In genomic region chr12:68794653-68795253, GRCh38 we compare ENCODE assay signal across 18 cellular contexts. TPM values are rescaled to one million over a fixed set of nuclear protein-coding genes. Genes with fewer than 3 reads are reported as not detected.
DNase-seq lines count a peak whose midpoint lies in the region; ATAC-seq and TF ChIP-seq lines count a peak whose summit lies in the region.
"Had no signal": no experiment of that assay in that cellular context is flagged by ENCODE, and none has a peak within 500 bp of the region (broad histone marks: within the 10 kb centered on the region; RNA-seq: fewer than 3 reads in every experiment).

No MANE protein-coding gene starts in this region.

- in situ Hi-C loops in ACHN (cut with HindIII; ENCODE audit: low pct_ligation_motif_present, low pct_unique_long_range_greater_than_20kb, low sequenced_read_pairs): no loop called here
- in situ Hi-C loops in IMR-90 (cut with MboI; ENCODE audit: low sequenced_read_pairs): no loop called here

- H3K27me3 Mint-ChIP-seq in activated T-helper 17 cell treated with anti-CD3 and anti-CD28 coated beads, Interleukin-2, amount 50 U/mL, for 72 hours: no peaks in the 10 kb centered on the region

- H3K4ac ChIP-seq in IMR-90 (ENCODE audit: low read depth, low read length): peak overlapping the region; percentile 3; the same call in 1 of the 2 replicates

- H3K4me2 ChIP-seq in IMR-90 (ENCODE audit: low read depth, low read length): no peak overlapping the region

- no peak overlapping the region for H2AFZ ChIP-seq in IMR-90 (replicated peaks; ENCODE audit: low read length, poor library complexity)

- no peak overlapping the region for H3K23ac ChIP-seq in IMR-90 (ENCODE audit: low read depth, low read length)

- no peak for TF ChIP-seq RAD21 in IMR-90 (IDR thresholded peaks at IDR 0.05; ENCODE audit: low read length)

- intact Hi-C loops in IMR-90 (cut with micrococcal nuclease): no loop called here

- H3K9me3 Mint-ChIP-seq in activated T-helper 17 cell treated with anti-CD3 and anti-CD28 coated beads, Interleukin-2, amount 50 U/mL, for 72 hours: no peaks in the 10 kb centered on the region

- H3K9me1 ChIP-seq in IMR-90 (ENCODE audit: insufficient read depth, low read length): peaks cover 9% of the 10 kb centered on the region; the same call in 1 of the 2 replicates

- H3K4me1 ChIP-seq in IMR-90 (ENCODE audit: control insufficient read depth, insufficient read depth, low read length): no peaks in the 10 kb centered on the region; the same call in 1 of the 2 replicates
- H3K4me1 ChIP-seq: HAP-1, tibial artery had no signal

- no peak for TF ChIP-seq CTCF in IMR-90 (conservative IDR thresholded peaks at IDR 0.05; ENCODE audit: low read depth, low read length)
- TF ChIP-seq CTCF in foreskin fibroblast (IDR thresholded peaks at IDR 0.05; ENCODE audit: low read depth, low read length): no peak

- no peaks in the 10 kb centered on the region for H4K20me1 ChIP-seq in IMR-90 (ENCODE audit: insufficient read depth, low read length)

- H4K91ac ChIP-seq in IMR-90 (ENCODE audit: insufficient read depth, low read depth, low read length): no peak overlapping the region

- BruUV-seq in IMR-90 (replicated peaks; lab: Mats Ljungman, UMichigan): no TSS peak

- H3K14ac ChIP-seq in IMR-90 (replicated peaks; ENCODE audit: low read depth, low read length): no peak overlapping the region; the same call in 1 of the 2 replicates

- H3K27me3 ChIP-seq in IMR-90 (ENCODE audit: control insufficient read depth, insufficient read depth, low read length): no peaks in the 10 kb centered on the region
- H3K27me3 ChIP-seq: tibial artery had no signal

- TF ChIP-seq POLR2A in IMR-90 (IDR thresholded peaks at IDR 0.05; ENCODE audit: low read depth, low read length): no peak

- H4K5ac ChIP-seq in IMR-90 (ENCODE audit: low read depth, low read length): no peak overlapping the region

- H3K9me3 ChIP-seq in IMR-90 (ENCODE audit: control insufficient read depth, insufficient read depth, low read length): no peaks in the 10 kb centered on the region
- H3K9me3 ChIP-seq: HAP-1, tibial artery had no signal

- no CpG with 5 or more reads among the region's 3 CpGs for WGBS in IMR-90 (ENCODE audit: extremely low coverage in 2 of 2, insufficient read length in 1 of 2), 2 experiments

- peak overlapping the region; percentile 3; the same call in 1 of the 2 replicates for H2BK120ac ChIP-seq in IMR-90 (ENCODE audit: low read depth, low read length)

- H3K36me3 ChIP-seq in IMR-90 (ENCODE audit: control insufficient read depth, insufficient read depth, low read length): no peaks in the 10 kb centered on the region
- H3K36me3 ChIP-seq: HAP-1, tibial artery had no signal

- H3K4me3 ChIP-seq in IMR-90 (ENCODE audit: insufficient read depth, low read depth, low read length) (no peak overlapping the region), foreskin fibroblast (ENCODE audit: low read depth in 1 of 2, low read length in 2 of 2) (no peak overlapping the region)
- H3K4me3 ChIP-seq: HAP-1, tibial artery had no signal

- H2AK5ac ChIP-seq in IMR-90 (ENCODE audit: low read depth, low read length): no peak overlapping the region

- H3K4me3 Mint-ChIP-seq in activated T-helper 17 cell treated with anti-CD3 and anti-CD28 coated beads, Interleukin-2, amount 50 U/mL, for 72 hours: no peak overlapping the region

- dilution Hi-C loops in IMR-90 (cut with HindIII; ENCODE audit: low sequenced_read_pairs, unreplicated experiment): no loop called here

- H3K18ac ChIP-seq in IMR-90 (ENCODE audit: low read depth, low read length): no peak overlapping the region; the same call in 1 of the 2 replicates

- peak; percentile 97 for ATAC-seq in IMR-90 (ENCODE audit: low read depth)
- ATAC-seq in activated T-helper 17 cell treated with anti-CD3 and anti-CD28 coated beads, Interleukin-2, amount 50 U/mL, for 72 hours (replicated peaks): peak; percentile 59
- ATAC-seq: right cardiac atrium had no signal

- peak overlapping the region; percentile 37 for H3K27ac ChIP-seq in IMR-90 (ENCODE audit: insufficient read depth, low read length)
- H3K27ac ChIP-seq: tibial artery had no signal

- no peak overlapping the region for H3K9ac ChIP-seq in IMR-90 (ENCODE audit: low read depth, low read length)

- H4K8ac ChIP-seq in IMR-90 (ENCODE audit: low read depth in 2 of 2, low read length in 2 of 2): peak overlapping the region in 1 of 2 experiments; percentile 32; a peak in 1 of 4 replicates

- H2BK20ac ChIP-seq in IMR-90 (ENCODE audit: low read depth, low read length): 0 out of 2 replicates have a peak overlapping the region, but pooled peaks have one; percentile 65

- peak overlapping the region; percentile 67 for H2BK5ac ChIP-seq in IMR-90 (ENCODE audit: low read depth, low read length, poor library complexity, severe bottlenecking)

- H3K27ac Mint-ChIP-seq in activated T-helper 17 cell treated with anti-CD3 and anti-CD28 coated beads, Interleukin-2, amount 50 U/mL, for 72 hours: no peak overlapping the region

- no peak overlapping the region for H3K56ac ChIP-seq in IMR-90 (ENCODE audit: extremely low read depth, insufficient read depth, low read length)

- CTCF ChIA-PET in IMR-90 (lab: Yijun Ruan, JAX): no interaction called here

- H3K79me1 ChIP-seq in IMR-90 (ENCODE audit: low read depth in 1 of 2, low read length in 2 of 2): no peaks in the 10 kb centered on the region

- no peaks in the 10 kb centered on the region for H3K4me1 Mint-ChIP-seq in activated T-helper 17 cell treated with anti-CD3 and anti-CD28 coated beads, Interleukin-2, amount 50 U/mL, for 72 hours

- DNase-seq in ACHN (peak; percentile 24), IMR-90 (peak; percentile 86), foreskin fibroblast (peak; percentile 77 to 86), HuH-7 (ENCODE audit: low spot score) (no peak), T-helper 2 cell (no peak), NCI-H69 (lab: John Stamatoyannopoulos, UW) (no peak), NCI-H1092 (lab: John Stamatoyannopoulos, UW) (no peak)
- DNase-seq: activated gamma-delta T cell treated with Interleukin-2 at 50 U/mL for 16 hours; effector CD4-positive, alpha-beta T cell; KBM-7; mesendoderm; NCI-H1417 treated with DMSO at 0.1 percent for 48 hours; NCI-H2227 treated with DMSO at 0.1 percent for 48 hours; right cardiac atrium; stimulated activated CD4-positive, alpha-beta T cell treated with anti-CD3 and anti-CD28 coated beads, Interleukin-4, amount 100 ng/mL, for 1 hour; tibial artery had no signal

- H2AK9ac ChIP-seq in IMR-90 (replicated peaks; ENCODE audit: low read depth, low read length, poor library complexity): no peak overlapping the region

- POLR2A ChIA-PET in IMR-90 (lab: Charles Lee; ENCODE audit: unreplicated experiment): interaction anchor here (0.5 kb wide), 1 partner anchor 14 kb away, joined by 4 read pairs; no protein-coding TSS in a partner anchor

- H3K36me3 Mint-ChIP-seq in activated T-helper 17 cell treated with anti-CD3 and anti-CD28 coated beads, Interleukin-2, amount 50 U/mL, for 72 hours (ENCODE audit: low read depth): no peaks in the 10 kb centered on the region

- no peak overlapping the region for H2BK15ac ChIP-seq in IMR-90 (ENCODE audit: low read depth, low read length)

TF ChIP-seq in IMR-90, 13 proteins besides CTCF, POLR2A, EP300 and RAD21:
- TF ChIP-seq CHD1 (IDR thresholded peaks at IDR 0.05; ENCODE audit: low read depth, low read length) (no peak), FOS (IDR thresholded peaks at IDR 0.05; ENCODE audit: low read depth, low read length) (peak; percentile 57)

RNA-seq across cellular contexts. Expression of gene MDM2, which starts 13.2 kb away (rescaled TPM):
- 196 and 235 TPM in 2 replicates for total RNA-seq in IMR-90 (2012; rRNA removed)
- 21.0 and 21.9 TPM in 2 replicates for polyA plus RNA-seq in IMR-90 (2012; rRNA removed)
- polyA plus RNA-seq in IMR-90 (2012; cell fraction: cytosol; rRNA removed): 10.1 and 22.8 TPM in 2 replicates
- 11.7 and 38.6 TPM in 2 replicates for polyA plus RNA-seq in IMR-90 (2012; cell fraction: nucleus; rRNA removed; ENCODE audit: low replicate concordance)
- 100 to 1,000 TPM; 339 to 432 TPM for total RNA-seq in activated T-helper 17 cell treated with anti-CD3 and anti-CD28 coated beads, Interleukin-2, amount 50 U/mL, for 72 hours

RNA-seq across cellular contexts. Expression of gene SLC35E3, which starts 48.8 kb away (rescaled TPM):
- total RNA-seq in IMR-90 (2012; rRNA removed): 3.6 TPM in 2 replicates
- 3.9 and 5.1 TPM in 2 replicates for polyA plus RNA-seq in IMR-90 (2012; rRNA removed)
- polyA plus RNA-seq in IMR-90 (2012; cell fraction: cytosol; rRNA removed): 1.5 TPM in 2 replicates
- 2.0 and 7.5 TPM in 2 replicates for polyA plus RNA-seq in IMR-90 (2012; cell fraction: nucleus; rRNA removed; ENCODE audit: low replicate concordance)
- total RNA-seq in activated T-helper 17 cell treated with anti-CD3 and anti-CD28 coated beads, Interleukin-2, amount 50 U/mL, for 72 hours: 10 to 100 TPM; 12.3 to 12.6 TPM

Comparison
In these comparisons a context has a peak if more than half of its experiments do, and no peak if none do; other contexts are left out.
1. DNase-seq: peak in ACHN (single experiment), IMR-90 (single experiment) and foreskin fibroblast (2 of 2); none in HuH-7 (single experiment), T-helper 2 cell (0 of 5), NCI-H69 (single experiment) and NCI-H1092 (single experiment).